In genomic region chr1:225146478-225146877, GRCh38 we compare ENCODE assay signal across 2 cellular contexts.
TF ChIP-seq lines count a peak whose summit lies in the region.

No MANE protein-coding gene starts in this region.

TF ChIP-seq in A549, 52 proteins besides CTCF, POLR2A, EP300 and RAD21:
- TF ChIP-seq NR3C1 (IDR thresholded peaks at IDR 0.05), result no peak

TF ChIP-seq in GM12878, 131 proteins besides CTCF, POLR2A, EP300 and RAD21:
- TF ChIP-seq SREBF1 (IDR thresholded peaks at IDR 0.05; ENCODE audit: low read length), result no peak
- no peak for TF ChIP-seq SP1 (IDR thresholded peaks at IDR 0.05; ENCODE audit: low read depth, low read length)
